Comparison of ENCODE assay signal across 8 cellular contexts in genomic region chr11:65491163-65491465, GRCh38. TPM values are rescaled to one million over a fixed set of nuclear protein-coding genes. Genes with fewer than 3 reads are reported as not detected.
DNase-seq lines count a peak whose midpoint lies in the region; ATAC-seq and TF ChIP-seq lines count a peak whose summit lies in the region.

No MANE protein-coding gene starts in this region.

- H3K4me1 Mint-ChIP-seq in activated CD8-positive, alpha-beta T cell treated with anti-CD3 and anti-CD28 coated beads, Interleukin-2, amount 10 ng/mL, durations not matched to agents 7 days and 5 days (ENCODE audit: low read depth), result peaks cover 50% of the 10 kb centered on the region

- H3K27ac Mint-ChIP-seq in activated CD8-positive, alpha-beta T cell treated with anti-CD3 and anti-CD28 coated beads, Interleukin-2, amount 10 ng/mL, durations not matched to agents 7 days and 5 days, result no peak overlapping the region

- H3K9me3 ChIP-seq in Panc1 (ENCODE audit: control insufficient read depth, insufficient read depth, low read depth, low read length) (no peaks in the 10 kb centered on the region), esophagus squamous epithelium (no peaks in the 10 kb centered on the region), ovary (no peaks in the 10 kb centered on the region)

- no peak overlapping the region for H3K4me3 Mint-ChIP-seq in activated CD8-positive, alpha-beta T cell treated with anti-CD3 and anti-CD28 coated beads, Interleukin-2, amount 10 ng/mL, durations not matched to agents 7 days and 5 days

- no peak for TF ChIP-seq EP300 in ovary (IDR thresholded peaks at IDR 0.05)

- ATAC-seq in Panc1, result no peak
- ATAC-seq in activated CD8-positive, alpha-beta T cell treated with anti-CD3 and anti-CD28 coated beads, Interleukin-2, amount 10 ng/mL, durations not matched to agents 7 days and 5 days, result no peak

- WGBS in esophagus squamous epithelium, 2 donors, result 60% methylated on average over 2 of the region's 3 CpGs; no CpG with 5 or more reads in 1 of the 2 donors
- WGBS in ovary, 3 donors, result 53 to 86% (median 75%) methylated on average over 3 of the region's 3 CpGs

- CTCF ChIA-PET in Panc1 (lab: Charles Lee), result interaction anchor here (1.2 kb wide), 1 partner anchor 12 kb away, joined by 9 read pairs; no protein-coding TSS in a partner anchor
- CTCF ChIA-PET in activated CD8-positive, alpha-beta T cell treated with anti-CD3 and anti-CD28 coated beads, Interleukin-2, amount 10 ng/mL, durations not matched to agents 7 days and 5 days (lab: Charles Lee), result interaction anchor here (0.8 to 2.9 kb wide), 3 partner anchors 13 to 75 kb away, joined by 5 to 25 read pairs (median 8); no protein-coding TSS in a partner anchor

- TF ChIP-seq POLR2A in esophagus squamous epithelium (IDR thresholded peaks at IDR 0.05), result no peak
- TF ChIP-seq POLR2A in ovary (IDR thresholded peaks at IDR 0.05), result no peak

- intact Hi-C loops in Panc1 (cut with micrococcal nuclease; ENCODE audit: unreplicated experiment) (no loop called here), esophagus squamous epithelium (cut with DNase I) (no loop called here), ovary (cut with DNase I) (no loop called here)

- no peaks in the 10 kb centered on the region for H3K27me3 ChIP-seq in Panc1 (ENCODE audit: control insufficient read depth, insufficient read depth, low read length)
- H3K27me3 ChIP-seq in esophagus squamous epithelium, result no peaks in the 10 kb centered on the region
- no peaks in the 10 kb centered on the region for H3K27me3 ChIP-seq in ovary

- H3K27ac ChIP-seq in Panc1 (ENCODE audit: low read length) (peak overlapping the region; percentile 100), esophagus squamous epithelium (peak overlapping the region; percentile 95 to 100 (median 97)), ovary (peak overlapping the region; percentile 91 to 96)

- DNase-seq in AG10803 (ENCODE audit: low read depth) (peak; percentile 45), Panc1 (ENCODE audit: low read depth, low spot score) (no peak), esophagus squamous epithelium (lab: John Stamatoyannopoulos, UW) (no peak), ovary (peak in 1 of 5 donors; percentile 26), GM19238 (ENCODE audit: insufficient read length, low spot score) (no peak), cerebellar nuclear complex (lab: John Stamatoyannopoulos, UW) (no peak)
- DNase-seq in stimulated activated CD4-positive, alpha-beta T cell treated with anti-CD3 and anti-CD28 coated beads, Interleukin-1b, Interleukin-23, amount 100 ng/mL, for 48 hours, result no peak
- no peak for DNase-seq in activated CD8-positive, alpha-beta T cell treated with anti-CD3 and anti-CD28 coated beads, Interleukin-2, amount 10 ng/mL, durations not matched to agents 7 days and 5 days

- no peaks in the 10 kb centered on the region for H3K27me3 Mint-ChIP-seq in activated CD8-positive, alpha-beta T cell treated with anti-CD3 and anti-CD28 coated beads, Interleukin-2, amount 10 ng/mL, durations not matched to agents 7 days and 5 days (ENCODE audit: low read depth)

- H3K4me3 ChIP-seq in AG10803 (ENCODE audit: low read length), result peak overlapping the region; percentile 40
- no peak overlapping the region for H3K4me3 ChIP-seq in Panc1 (ENCODE audit: low read depth in 2 of 2, low read length in 2 of 2)
- H3K4me3 ChIP-seq in esophagus squamous epithelium, result no peak overlapping the region
- H3K4me3 ChIP-seq in ovary, result no peak overlapping the region

- no TSS peak for BruUV-seq in Panc1 (replicated peaks; lab: Mats Ljungman, UMichigan)

- no peaks in the 10 kb centered on the region for H3K36me3 ChIP-seq in Panc1 (ENCODE audit: control insufficient read depth, insufficient read depth, low read length)
- H3K36me3 ChIP-seq in esophagus squamous epithelium, result no peaks in the 10 kb centered on the region
- no peaks in the 10 kb centered on the region for H3K36me3 ChIP-seq in ovary

- H3K36me3 Mint-ChIP-seq in activated CD8-positive, alpha-beta T cell treated with anti-CD3 and anti-CD28 coated beads, Interleukin-2, amount 10 ng/mL, durations not matched to agents 7 days and 5 days (ENCODE audit: low read depth), result no peaks in the 10 kb centered on the region

- POLR2A ChIA-PET in Panc1 (lab: Charles Lee), result interaction anchor here (1.0 to 8.5 kb wide), 7 partner anchors 7 to 70 kb away, joined by 4 to 250 read pairs (median 19); partner anchors contain the start of gene MALAT1
- POLR2A ChIA-PET in activated CD8-positive, alpha-beta T cell treated with anti-CD3 and anti-CD28 coated beads, Interleukin-2, amount 10 ng/mL, durations not matched to agents 7 days and 5 days (lab: Charles Lee), result interaction anchor here (1.6 to 22.4 kb wide), 3 partner anchors 12 to 70 kb away, joined by 7 to 4167 read pairs (median 447); partner anchors contain the start of genes MALAT1 and NEAT1

- H3K9me3 Mint-ChIP-seq in activated CD8-positive, alpha-beta T cell treated with anti-CD3 and anti-CD28 coated beads, Interleukin-2, amount 10 ng/mL, durations not matched to agents 7 days and 5 days (ENCODE audit: insufficient read depth), result no peaks in the 10 kb centered on the region

- H3K4me1 ChIP-seq in Panc1 (ENCODE audit: control insufficient read depth, insufficient read depth, low read length) (peaks cover 89% of the 10 kb centered on the region), esophagus squamous epithelium (peaks cover 88 to 98% (median 96%) of the 10 kb centered on the region in 3 donors), ovary (ENCODE audit: insufficient read depth) (peaks cover 59% of the 10 kb centered on the region)

- TF ChIP-seq CTCF in AG10803 (conservative IDR thresholded peaks at IDR 0.05; ENCODE audit: low read length) (no peak), Panc1 (IDR thresholded peaks at IDR 0.05) (no peak), esophagus squamous epithelium (IDR thresholded peaks at IDR 0.05) (no peak), ovary (IDR thresholded peaks at IDR 0.05) (no peak)

- in situ Hi-C loops in Panc1 (cut with HindIII; ENCODE audit: low pct_unique_long_range_greater_than_20kb, low sequenced_read_pairs), result no loop called here

RNA-seq across cellular contexts. Expression of gene MALAT1, which starts 7.7 kb away (rescaled TPM):
- total RNA-seq in Panc1 (2021; ENCODE audit: unreplicated experiment) (13,645 TPM), esophagus squamous epithelium (over 10,000 TPM in 2 of 4 donors, 1,000 to 10,000 TPM in 2; 1,739 to 13,677 (median 9,435) TPM), ovary (over 10,000 TPM in 4 of 7 donors, 1,000 to 10,000 TPM in 3; 4,813 to 13,132 (median 10,519) TPM)
- polyA plus RNA-seq in Panc1 (2012; ENCODE audit: insufficient read length), result 690 TPM
- polyA plus RNA-seq in ovary, result 100 to 1,000 TPM; 396 to 616 TPM
- 1,000 to 10,000 TPM; 3,822 to 4,094 TPM for total RNA-seq in activated CD8-positive, alpha-beta T cell treated with anti-CD3 and anti-CD28 coated beads, Interleukin-2, amount 10 ng/mL, durations not matched to agents 7 days and 5 days

RNA-seq across cellular contexts. Expression of gene SCYL1, which starts 33.8 kb away (rescaled TPM):
- total RNA-seq in Panc1 (2021; ENCODE audit: unreplicated experiment) (117 TPM), esophagus squamous epithelium (10 to 100 TPM; 40.6 to 63.3 (median 52.6) TPM), ovary (100 to 1,000 TPM in 1 of 7 donors, 10 to 100 TPM in 6; 59.0 to 118 (median 96.2) TPM)
- polyA plus RNA-seq in Panc1 (2012; ENCODE audit: insufficient read length), result 172 TPM
- polyA plus RNA-seq in ovary, result 10 to 100 TPM; 11.7 to 71.6 TPM
- total RNA-seq in activated CD8-positive, alpha-beta T cell treated with anti-CD3 and anti-CD28 coated beads, Interleukin-2, amount 10 ng/mL, durations not matched to agents 7 days and 5 days, result 10 to 100 TPM; 68.0 to 69.5 TPM
